In genomic region chr2:33177627-33178026, GRCh38 we compare ENCODE assay signal across 16 cellular contexts.
A peak's percentile ranks its signal among the peaks of the same experiment; 100 is the strongest.
DNase-seq lines count a peak whose midpoint lies in the region; ATAC-seq and TF ChIP-seq lines count a peak whose summit lies in the region.
"Had no signal": no experiment of that assay in that cellular context is flagged by ENCODE, and none has a peak within 500 bp of the region (broad histone marks: within the 10 kb centered on the region; RNA-seq: fewer than 3 reads in every experiment).

No MANE protein-coding gene starts in this region.

- H3K4me1 ChIP-seq in PC-3 (ENCODE audit: insufficient read depth, low read length): no peaks in the 10 kb centered on the region
- H3K4me1 ChIP-seq in ascending aorta: peaks cover 0 to 2% of the 10 kb centered on the region in 2 donors
- H3K4me1 ChIP-seq: BLaER1, Caco-2, HAP-1 had no signal

- ATAC-seq in PC-3 (0 out of 2 replicates have a peak, but pooled peaks have one; percentile 15), SK-N-SH treated with all-trans-retinoic acid at 6 μM for 48 hours (no peak; the same call in 2 of the 3 replicates)
- ATAC-seq: CD8-positive, alpha-beta T cell had no signal

- POLR2A ChIA-PET in PC-3 (lab: Charles Lee; ENCODE audit: unreplicated experiment): no interaction called here

- TF ChIP-seq CTCF in PC-3 (conservative IDR thresholded peaks at IDR 0.05; ENCODE audit: low read depth, low read length) (no peak), chondrocyte (IDR thresholded peaks at IDR 0.05) (no peak), progenitor cell of endocrine pancreas (IDR thresholded peaks at IDR 0.05; ENCODE audit: unreplicated experiment) (no peak), ascending aorta (IDR thresholded peaks at IDR 0.05) (no peak)

- CTCF ChIA-PET in PC-3 (lab: Charles Lee): no interaction called here

- no peak overlapping the region for H2AFZ ChIP-seq in PC-3 (ENCODE audit: low read length)

- H3K9me2 ChIP-seq in PC-3 (replicated peaks; ENCODE audit: low read length): no peaks in the 10 kb centered on the region

- H3K9ac ChIP-seq in PC-3 (ENCODE audit: low read length): no peak overlapping the region
- H3K9ac ChIP-seq: BLaER1 had no signal

- H3K4me3 Mint-ChIP-seq in chondrocyte (ENCODE audit: unreplicated experiment) (no peak overlapping the region), progenitor cell of endocrine pancreas (ENCODE audit: low read depth) (no peak overlapping the region)
- H3K4me3 Mint-ChIP-seq: B cell; CD4-positive, CD25-positive, alpha-beta regulatory T cell; CD8-positive, alpha-beta T cell had no signal

- H3K79me2 ChIP-seq in PC-3 (ENCODE audit: low read length): no peaks in the 10 kb centered on the region

- intact Hi-C loops in PC-3 (cut with micrococcal nuclease): no loop called here
- intact Hi-C loops in ascending aorta (cut with DNase I): no loop called here

- no TSS peak for BruUV-seq in PC-3 (replicated peaks; lab: Mats Ljungman, UMichigan)

- H3K36me3 ChIP-seq in PC-3 (ENCODE audit: low read depth, low read length) (no peaks in the 10 kb centered on the region), ascending aorta (peaks cover 0 to 13% of the 10 kb centered on the region in 2 donors)
- H3K36me3 ChIP-seq: BLaER1, HAP-1 had no signal

- H3K27ac ChIP-seq in PC-3 (ENCODE audit: low read length): no peak overlapping the region
- H3K27ac ChIP-seq in ascending aorta: no peak overlapping the region
- H3K27ac ChIP-seq: BLaER1, C4-2B had no signal

- H3K9me3 Mint-ChIP-seq in chondrocyte (ENCODE audit: low read depth): peaks cover 2% of the 10 kb centered on the region
- peaks cover under 1% of the 10 kb centered on the region for H3K9me3 Mint-ChIP-seq in progenitor cell of endocrine pancreas (ENCODE audit: low read depth)
- H3K9me3 Mint-ChIP-seq: CD8-positive, alpha-beta T cell had no signal

- H3K4me1 Mint-ChIP-seq in chondrocyte (ENCODE audit: low read depth) (peaks cover 43% of the 10 kb centered on the region), progenitor cell of endocrine pancreas (ENCODE audit: low read depth) (no peaks in the 10 kb centered on the region)
- H3K4me1 Mint-ChIP-seq: B cell; CD4-positive, CD25-positive, alpha-beta regulatory T cell had no signal

- peak overlapping the region; percentile 68 for H3K27ac Mint-ChIP-seq in chondrocyte (ENCODE audit: unreplicated experiment)
- H3K27ac Mint-ChIP-seq in progenitor cell of endocrine pancreas: no peak overlapping the region
- H3K27ac Mint-ChIP-seq: B cell; CD4-positive, CD25-positive, alpha-beta regulatory T cell; CD8-positive, alpha-beta T cell had no signal

- H3K4me3 ChIP-seq in PC-3 (ENCODE audit: low read length) (no peak overlapping the region), ascending aorta (no peak overlapping the region)
- H3K4me3 ChIP-seq: BLaER1, HAP-1 had no signal

- H3F3A ChIP-seq in PC-3 (ENCODE audit: low read length, unreplicated experiment): no peaks in the 10 kb centered on the region

- H3K4me2 ChIP-seq in PC-3 (ENCODE audit: low read length): no peak overlapping the region
- H3K4me2 ChIP-seq: BLaER1 had no signal

- peak; percentile 5 for DNase-seq in HCEC 1CT
- no peak for DNase-seq in PC-3
- DNase-seq in chondrocyte (ENCODE audit: low spot score): no peak
- no peak for DNase-seq in progenitor cell of endocrine pancreas (ENCODE audit: low spot score, unreplicated experiment)
- no peak for DNase-seq in ascending aorta (ENCODE audit: low spot score in 2 of 2)
- DNase-seq: Caco-2; CD4-positive, CD25-positive, alpha-beta regulatory T cell; CD8-positive, alpha-beta T cell; DMS153; DND-41; GOT3 had no signal

- H3K27me3 ChIP-seq in PC-3 (ENCODE audit: low read length): no peaks in the 10 kb centered on the region
- H3K27me3 ChIP-seq in ascending aorta: no peaks in the 10 kb centered on the region
- H3K27me3 ChIP-seq: BLaER1 had no signal

- H3K9me3 ChIP-seq in PC-3 (ENCODE audit: low read length): no peaks in the 10 kb centered on the region
- no peaks in the 10 kb centered on the region for H3K9me3 ChIP-seq in ascending aorta
- H3K9me3 ChIP-seq: BLaER1, Caco-2, HAP-1 had no signal

- H3K27me3 Mint-ChIP-seq in chondrocyte (ENCODE audit: low read depth): no peaks in the 10 kb centered on the region
- no peaks in the 10 kb centered on the region for H3K27me3 Mint-ChIP-seq in progenitor cell of endocrine pancreas
- H3K27me3 Mint-ChIP-seq: B cell had no signal

- no peaks in the 10 kb centered on the region for H4K20me1 ChIP-seq in PC-3 (ENCODE audit: low read length)
- H4K20me1 ChIP-seq: BLaER1 had no signal

- H3K36me3 Mint-ChIP-seq in chondrocyte (ENCODE audit: low read depth) (peaks cover 20% of the 10 kb centered on the region), progenitor cell of endocrine pancreas (ENCODE audit: insufficient read depth) (no peaks in the 10 kb centered on the region)
- H3K36me3 Mint-ChIP-seq: CD4-positive, CD25-positive, alpha-beta regulatory T cell; CD8-positive, alpha-beta T cell had no signal

TF ChIP-seq in SK-N-SH treated with all-trans-retinoic acid at 6 μM for 48 hours, 23 proteins besides CTCF, POLR2A, EP300 and RAD21:
- no peak for TF ChIP-seq GLIS3 (CRISPR knock-in tag; IDR thresholded peaks at IDR 0.05)
- no peak for TF ChIP-seq RARB (CRISPR knock-in tag; IDR thresholded peaks at IDR 0.05)
